14 cellular contexts compared by ENCODE assay signal in the genomic region with DNA sequence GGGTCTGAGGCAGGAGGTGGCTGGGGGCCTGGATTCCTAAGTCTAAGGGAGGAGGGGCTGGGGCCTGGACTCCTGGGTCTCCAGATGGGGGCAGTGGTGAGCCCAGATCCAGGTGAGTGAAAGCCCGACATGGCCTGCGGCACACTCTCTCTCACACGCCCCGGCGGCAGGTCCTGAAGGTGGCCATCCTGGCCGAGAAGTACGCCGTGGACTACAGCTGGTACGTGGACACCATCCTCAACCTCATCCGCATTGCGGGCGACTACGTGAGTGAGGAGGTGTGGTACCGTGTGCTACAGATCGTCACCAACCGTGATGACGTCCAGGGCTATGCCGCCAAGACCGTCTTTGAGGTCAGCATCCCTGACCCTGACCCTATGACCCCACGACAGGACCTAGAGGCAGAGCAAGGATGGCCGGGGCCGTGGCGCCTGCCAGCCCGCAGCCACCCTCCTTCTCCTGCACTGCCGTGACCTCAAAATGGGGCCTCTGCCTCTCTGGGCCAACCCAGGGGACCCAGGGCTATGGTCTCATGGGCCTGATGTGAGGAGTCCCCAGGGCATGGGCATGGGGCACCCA. TPM values are rescaled to one million over a fixed set of nuclear protein-coding genes. Genes with fewer than 3 reads are reported as not detected.
DNase-seq lines count a peak whose midpoint lies in the region; FAIRE-seq and TF ChIP-seq lines count a peak whose summit lies in the region.
"Had no signal": no experiment of that assay in that cellular context is flagged by ENCODE, and none has a peak within 500 bp of the region (broad histone marks: within the 10 kb centered on the region; RNA-seq: fewer than 3 reads in every experiment).

No MANE protein-coding gene starts in this region.

- no peaks in the 10 kb centered on the region for H3K4me1 Mint-ChIP-seq in Calu3 (ENCODE audit: low read depth, unreplicated experiment)
- H3K4me1 Mint-ChIP-seq: activated naive CD8-positive, alpha-beta T cell treated with anti-CD3 and anti-CD28 coated beads, Interleukin-2, amount 10 ng/mL, durations not matched to agents 7 days and 5 days had no signal

- no peak overlapping the region for H3K4me3 Mint-ChIP-seq in Calu3 (ENCODE audit: low read depth, unreplicated experiment)
- H3K4me3 Mint-ChIP-seq: activated naive CD8-positive, alpha-beta T cell treated with anti-CD3 and anti-CD28 coated beads, Interleukin-2, amount 10 ng/mL, durations not matched to agents 7 days and 5 days; natural killer cell treated with Interleukin-12 subunit alpha and Interleukin-12 subunit beta and Interleukin-15 and Interleukin-18, amount 100 ng/mL, for 72 hours had no signal

- H3K36me3 Mint-ChIP-seq in Calu3 (ENCODE audit: insufficient read depth, unreplicated experiment) = peaks cover 38% of the 10 kb centered on the region

- H3K27ac ChIP-seq in WERI-Rb-1 (no peak overlapping the region), kidney (ENCODE audit: low read depth in 2 of 2, low read length in 2 of 2) (no peak overlapping the region)
- H3K27ac ChIP-seq: skin epidermis, tibial artery had no signal

- BruUV-seq in Calu3 (replicated peaks; lab: Mats Ljungman, UMichigan) = no TSS peak

- no peaks in the 10 kb centered on the region for H3K9me3 Mint-ChIP-seq in Calu3 (ENCODE audit: low read depth, unreplicated experiment)
- H3K9me3 Mint-ChIP-seq: activated naive CD8-positive, alpha-beta T cell treated with anti-CD3 and anti-CD28 coated beads, Interleukin-2, amount 10 ng/mL, durations not matched to agents 7 days and 5 days; natural killer cell treated with Interleukin-12 subunit alpha and Interleukin-12 subunit beta and Interleukin-15 and Interleukin-18, amount 100 ng/mL, for 72 hours had no signal

- H3K4me1 ChIP-seq in kidney (ENCODE audit: control insufficient read depth in 1 of 2, insufficient read depth in 1 of 2, low read depth in 1 of 2, low read length in 2 of 2) = peaks cover 0 to 2% of the 10 kb centered on the region in 2 donors

- TF ChIP-seq CTCF in Calu3 (IDR thresholded peaks at IDR 0.05; ENCODE audit: unreplicated experiment) (peak; percentile 33), GM12872 (IDR thresholded peaks at IDR 0.05; ENCODE audit: insufficient read depth, low read depth, low read length) (peak; percentile 31; the same call in 2 of the 3 replicates), WERI-Rb-1 (IDR thresholded peaks at IDR 0.05; ENCODE audit: low read depth, low read length) (peak; percentile 59), kidney (IDR thresholded peaks at IDR 0.05; ENCODE audit: borderline replicate concordance, extremely low read depth, insufficient read depth) (no peak), foreskin fibroblast (IDR thresholded peaks at IDR 0.05; ENCODE audit: low read depth, low read length) (no peak)

- H3K27me3 Mint-ChIP-seq in Calu3 (ENCODE audit: unreplicated experiment) = no peaks in the 10 kb centered on the region
- H3K27me3 Mint-ChIP-seq: activated naive CD8-positive, alpha-beta T cell treated with anti-CD3 and anti-CD28 coated beads, Interleukin-2, amount 10 ng/mL, durations not matched to agents 7 days and 5 days; natural killer cell treated with Interleukin-12 subunit alpha and Interleukin-12 subunit beta and Interleukin-15 and Interleukin-18, amount 100 ng/mL, for 72 hours had no signal

- H3K27ac Mint-ChIP-seq in Calu3 (ENCODE audit: unreplicated experiment) = no peak overlapping the region
- H3K27ac Mint-ChIP-seq: activated naive CD8-positive, alpha-beta T cell treated with anti-CD3 and anti-CD28 coated beads, Interleukin-2, amount 10 ng/mL, durations not matched to agents 7 days and 5 days; natural killer cell treated with Interleukin-12 subunit alpha and Interleukin-12 subunit beta and Interleukin-15 and Interleukin-18, amount 100 ng/mL, for 72 hours had no signal

- H3K4me3 ChIP-seq in WERI-Rb-1 (ENCODE audit: low read depth, low read length) = no peak overlapping the region
- H3K4me3 ChIP-seq in kidney (ENCODE audit: low read length in 2 of 2) = no peak overlapping the region
- no peak overlapping the region for H3K4me3 ChIP-seq in foreskin fibroblast (ENCODE audit: low read depth in 1 of 2, low read length in 2 of 2)
- H3K4me3 ChIP-seq: skin epidermis, tibial artery had no signal

- CTCF ChIA-PET in Calu3 (lab: Charles Lee) = no interaction called here

- no peak overlapping the region for H3K9ac ChIP-seq in kidney (ENCODE audit: low read length in 2 of 2)

- H3K27me3 ChIP-seq in WERI-Rb-1 (ENCODE audit: insufficient read depth, low read depth, severe bottlenecking) = no peaks in the 10 kb centered on the region
- H3K27me3 ChIP-seq: tibial artery had no signal

- intact Hi-C loops in Calu3 (cut with micrococcal nuclease; ENCODE audit: unreplicated experiment) (no loop called here), kidney (cut with DNase I) (no loop called here)

- DNase-seq in Calu3 (no peak), WERI-Rb-1 (peak; percentile 60), kidney (peak; percentile 73), C1 segment of cervical spinal cord (lab: John Stamatoyannopoulos, UW) (no peak), foreskin fibroblast (no peak), CD1c-positive myeloid dendritic cell (ENCODE audit: extremely low spot score) (no peak)
- DNase-seq: activated naive CD8-positive, alpha-beta T cell treated with anti-CD3 and anti-CD28 coated beads, Interleukin-2, amount 10 ng/mL, durations not matched to agents 7 days and 5 days; cortex of kidney; DMS153; NCI-H2171 treated with DMSO at 0.1 percent for 48 hours; tibial artery had no signal

- H3K36me3 ChIP-seq in WERI-Rb-1 (peaks cover 68% of the 10 kb centered on the region), kidney (ENCODE audit: control insufficient read depth in 1 of 2, insufficient read depth in 2 of 2, low read length in 2 of 2) (peaks cover 27 to 47% of the 10 kb centered on the region in 2 donors)

- no peaks in the 10 kb centered on the region for H3K9me3 ChIP-seq in WERI-Rb-1 (ENCODE audit: severe bottlenecking)
- no peaks in the 10 kb centered on the region for H3K9me3 ChIP-seq in kidney (ENCODE audit: control insufficient read depth in 1 of 2, low read length in 2 of 2)
- H3K9me3 ChIP-seq: tibial artery had no signal

- FAIRE-seq in kidney (lab: Jason Lieb, UNC) = no peak

RNA-seq across cellular contexts. Expression of gene FUZ, which starts 13.2 kb away (rescaled TPM):
- total RNA-seq in Calu3 (2022) (12.2 and 17.0 TPM in 2 replicates), kidney (26.9 TPM)
- polyA plus RNA-seq in kidney (ENCODE audit: insufficient read depth, low read depth, low replicate concordance) = 51.2 TPM

RNA-seq across cellular contexts. Expression of gene MED25, which starts 18.2 kb away (rescaled TPM):
- total RNA-seq in Calu3 (2022) = 89.7 and 95.8 TPM in 2 replicates
- total RNA-seq in kidney = 53.2 TPM
- 37.3 TPM for polyA plus RNA-seq in kidney (ENCODE audit: insufficient read depth, low read depth, low replicate concordance)

RNA-seq across cellular contexts. Expression of gene AP2A1, which starts 33.1 kb away (rescaled TPM):
- total RNA-seq in Calu3 (2022) (80.1 and 89.0 TPM in 2 replicates), kidney (70.0 TPM)
- 32.0 TPM for polyA plus RNA-seq in kidney (ENCODE audit: insufficient read depth, low read depth, low replicate concordance)

RNA-seq across cellular contexts. Expression of gene TSKS, which starts 36.8 kb away (rescaled TPM):
- total RNA-seq in Calu3 (2022) = not detected in 2 replicates
- 0.50 TPM for total RNA-seq in kidney
- 0.47 TPM for polyA plus RNA-seq in kidney (ENCODE audit: insufficient read depth, low read depth, low replicate concordance)

RNA-seq across cellular contexts. Expression of gene PTOV1, which starts 51.1 kb away (rescaled TPM):
- total RNA-seq in Calu3 (2022) = 231 and 256 TPM in 2 replicates
- total RNA-seq in kidney = 118 TPM
- polyA plus RNA-seq in kidney (ENCODE audit: insufficient read depth, low read depth, low replicate concordance) = 235 TPM

Comparison
In these comparisons a context has a peak if more than half of its experiments do, and no peak if none do; other contexts are left out.
1. DNase-seq: peak in WERI-Rb-1 (single experiment) and kidney (single experiment); none in Calu3 (single experiment), C1 segment of cervical spinal cord (0 of 14), foreskin fibroblast (0 of 2) and CD1c-positive myeloid dendritic cell (single experiment).
2. CTCF ChIP-seq: peak in Calu3 (single experiment), GM12872 (single experiment) and WERI-Rb-1 (single experiment); none in kidney (single experiment) and foreskin fibroblast (single experiment).